ENCODE assay signal across 23 cellular contexts in the genomic region with DNA sequence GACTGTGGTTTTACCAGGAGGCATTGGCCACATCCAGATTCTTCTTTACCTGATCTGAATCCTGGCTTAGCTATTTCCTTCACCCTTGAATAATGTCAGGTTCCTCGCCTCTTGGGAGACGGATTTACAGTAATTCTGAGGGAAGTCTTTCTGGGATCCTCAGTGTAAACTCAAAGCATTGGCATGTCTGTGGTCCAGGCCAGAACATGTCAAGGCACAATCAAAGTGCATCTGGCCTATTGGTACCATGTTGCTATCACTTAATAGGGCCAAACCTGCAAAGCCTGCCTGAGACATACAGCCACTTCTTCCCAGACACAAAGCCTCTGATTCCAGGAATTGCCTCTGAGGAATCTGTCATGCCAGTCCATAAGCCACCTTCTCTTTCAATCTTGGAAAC.
"Had no signal": no experiment of that assay in that cellular context is flagged by ENCODE, and none has a peak within 500 bp of the region (broad histone marks: within the 10 kb centered on the region; RNA-seq: fewer than 3 reads in every experiment).

No MANE protein-coding gene starts in this region.

- FAIRE-seq: HTR-8/SVneo, K562 had no signal

- H3K9ac ChIP-seq: KMS-11, SK-N-SH had no signal

- H3K4me3 ChIP-seq: K562 had no signal

- H3K9me3 ChIP-seq: SK-N-SH had no signal

- H3K4me2 ChIP-seq: KMS-11, SK-N-SH had no signal

- DNase-seq: Kasumi-1; NCI-H1092; NCI-H1105 treated with DMSO at 0.1 percent for 48 hours; NCI-H1417 treated with DMSO at 0.1 percent for 48 hours; NCI-H146; NCI-H1694 treated with DMSO at 0.1 percent for 48 hours; NCI-H1930; NCI-H2081; NCI-H2107; NCI-H2227 treated with DMSO at 0.1 percent for 48 hours; NCI-H524 treated with DMSO at 0.1 percent for 48 hours; NCI-H69; NCI-H774; NK-92 treated with Interleukin-12 subunit alpha and Interleukin-12 subunit beta, amount 100 ng/mL, for 24 hours; PC-3; SHP77; SK-N-SH had no signal

- ATAC-seq: K562, Panc1, PC-3 had no signal

- H3K27ac ChIP-seq: HL-60, KMS-11, RWPE1 had no signal
